17 cellular contexts compared by ENCODE assay signal in genomic region chr12:101619868-101620761, GRCh38. TPM values are rescaled to one million over a fixed set of nuclear protein-coding genes. Genes with fewer than 3 reads are reported as not detected.
DNase-seq lines count a peak whose midpoint lies in the region; ATAC-seq and TF ChIP-seq lines count a peak whose summit lies in the region.
"Had no signal": no experiment of that assay in that cellular context is flagged by ENCODE, and none has a peak within 500 bp of the region (broad histone marks: within the 10 kb centered on the region; RNA-seq: fewer than 3 reads in every experiment).

No MANE protein-coding gene starts in this region.

- H3K9me3 ChIP-seq in OCI-LY3 (ENCODE audit: insufficient read depth, low read length) (no peaks in the 10 kb centered on the region), prostate gland (no peaks in the 10 kb centered on the region)
- H3K9me3 ChIP-seq: SJSA1 had no signal

- no peak overlapping the region for H3K27ac ChIP-seq in OCI-LY3 (ENCODE audit: low read length)
- H3K27ac ChIP-seq in prostate gland: peak overlapping the region; percentile 79 to 84
- H3K27ac ChIP-seq: SJSA1 had no signal

- DNase-seq in Calu3 (no peak), NCI-H1417 (lab: John Stamatoyannopoulos, UW) (peak in 2 of 3 experiments; percentile 71 to 91), prostate gland (ENCODE audit: low spot score) (peak; percentile 70), putamen (ENCODE audit: low spot score) (no peak), T-helper 9 cell (no peak)
- DNase-seq in stimulated activated naive B cell treated with anti-CD40 and anti-IgM and Interleukin-4, amounts not matched to agents 10 μg/mL and 1 μg/mL and 100 μg/mL, for 72 hours: no peak
- DNase-seq: activated CD4-positive, alpha-beta T cell treated with anti-CD3 and anti-CD28 coated beads for 48 hours; activated T-cell treated with anti-CD3 and anti-CD28 coated beads for 4 hours; endodermal cell; KG1; left ventricle myocardium superior; NCI-H1436 treated with DMSO at 0.1 percent for 48 hours; stimulated activated CD4-positive, alpha-beta T cell treated with anti-CD3 and anti-CD28 coated beads, Interleukin-15, amount 100 ng/mL, for 24 hours had no signal

- TF ChIP-seq CTCF in Calu3 (IDR thresholded peaks at IDR 0.05; ENCODE audit: unreplicated experiment) (no peak), OCI-LY3 (IDR thresholded peaks at IDR 0.05; ENCODE audit: low read depth, low read length) (no peak), prostate gland (IDR thresholded peaks at IDR 0.05) (no peak)

- WGBS in prostate gland: 23% methylated on average over 6 of the region's 6 CpGs

- no peaks in the 10 kb centered on the region for H3K36me3 ChIP-seq in OCI-LY3 (replicated peaks; ENCODE audit: low read depth, low read length)
- H3K36me3 ChIP-seq in prostate gland: no peaks in the 10 kb centered on the region
- H3K36me3 ChIP-seq: SJSA1 had no signal

- no peaks in the 10 kb centered on the region for H4K20me1 ChIP-seq in OCI-LY3 (ENCODE audit: insufficient read depth, low read length)

- no peak overlapping the region for H2AFZ ChIP-seq in OCI-LY3 (ENCODE audit: low read depth, low read length)

- H3K4me2 ChIP-seq in OCI-LY3 (ENCODE audit: low read length): peak overlapping the region; percentile 45

- intact Hi-C loops in Calu3 (cut with micrococcal nuclease; ENCODE audit: unreplicated experiment): loop anchor here (5.0 kb wide), 2 partner anchors 48 to 77 kb away; partner anchors contain the start of gene CHPT1
- intact Hi-C loops in prostate gland (cut with DNase I): loop anchor here (5.0 kb wide), 1 partner anchor 77 kb away; the partner anchor contains the start of gene CHPT1

- peaks cover 68% of the 10 kb centered on the region for H3K27me3 ChIP-seq in OCI-LY3 (ENCODE audit: low read depth, low read length)
- no peaks in the 10 kb centered on the region for H3K27me3 ChIP-seq in prostate gland (replicated peaks; ENCODE audit: insufficient read depth)
- H3K27me3 ChIP-seq: SJSA1 had no signal

- CTCF ChIA-PET in Calu3 (lab: Charles Lee): interaction anchor here (1.5 kb wide), 1 partner anchor 12 kb away, joined by 3 read pairs; no protein-coding TSS in a partner anchor

- H3K4me3 ChIP-seq in OCI-LY3 (ENCODE audit: low read length) (no peak overlapping the region), prostate gland (peak overlapping the region in 1 of 2 donors; percentile 34)
- H3K4me3 ChIP-seq: SJSA1 had no signal

- H3K36me3 Mint-ChIP-seq in Calu3 (ENCODE audit: insufficient read depth, unreplicated experiment): peaks cover 10% of the 10 kb centered on the region
- H3K36me3 Mint-ChIP-seq in stimulated activated naive B cell treated with anti-CD40 and anti-IgM and Interleukin-4, amounts not matched to agents 10 μg/mL and 1 μg/mL and 100 μg/mL, for 72 hours: no peaks in the 10 kb centered on the region

- peak overlapping the region; percentile 71 for H3K27ac Mint-ChIP-seq in Calu3 (ENCODE audit: unreplicated experiment)
- no peak overlapping the region for H3K27ac Mint-ChIP-seq in stimulated activated naive B cell treated with anti-CD40 and anti-IgM and Interleukin-4, amounts not matched to agents 10 μg/mL and 1 μg/mL and 100 μg/mL, for 72 hours
- H3K27ac Mint-ChIP-seq: endodermal cell had no signal

- no peak for TF ChIP-seq POLR2A in prostate gland (IDR thresholded peaks at IDR 0.05)

- ATAC-seq in stimulated activated naive B cell treated with anti-CD40 and anti-IgM and Interleukin-4, amounts not matched to agents 10 μg/mL and 1 μg/mL and 100 μg/mL, for 72 hours (replicated peaks): no peak
- ATAC-seq: left ventricle myocardium superior had no signal

- no peak overlapping the region for H3K4me3 Mint-ChIP-seq in Calu3 (ENCODE audit: low read depth, unreplicated experiment)
- no peak overlapping the region for H3K4me3 Mint-ChIP-seq in stimulated activated naive B cell treated with anti-CD40 and anti-IgM and Interleukin-4, amounts not matched to agents 10 μg/mL and 1 μg/mL and 100 μg/mL, for 72 hours
- H3K4me3 Mint-ChIP-seq: endodermal cell had no signal

- H3K4me1 ChIP-seq in OCI-LY3 (ENCODE audit: low read length) (peaks cover 19% of the 10 kb centered on the region), prostate gland (replicated peaks) (peaks cover 3% of the 10 kb centered on the region)
- H3K4me1 ChIP-seq: SJSA1 had no signal

- BruUV-seq in Calu3 (replicated peaks; lab: Mats Ljungman, UMichigan): no TSS peak

- H3K9ac ChIP-seq in OCI-LY3 (ENCODE audit: low read length): no peak overlapping the region

- no peaks in the 10 kb centered on the region for H3K27me3 Mint-ChIP-seq in Calu3 (ENCODE audit: unreplicated experiment)
- no peaks in the 10 kb centered on the region for H3K27me3 Mint-ChIP-seq in stimulated activated naive B cell treated with anti-CD40 and anti-IgM and Interleukin-4, amounts not matched to agents 10 μg/mL and 1 μg/mL and 100 μg/mL, for 72 hours

- no peaks in the 10 kb centered on the region for H3K9me3 Mint-ChIP-seq in Calu3 (ENCODE audit: low read depth, unreplicated experiment)
- H3K9me3 Mint-ChIP-seq in stimulated activated naive B cell treated with anti-CD40 and anti-IgM and Interleukin-4, amounts not matched to agents 10 μg/mL and 1 μg/mL and 100 μg/mL, for 72 hours: no peaks in the 10 kb centered on the region
- H3K9me3 Mint-ChIP-seq: endodermal cell had no signal

- peaks cover 38% of the 10 kb centered on the region for H3K4me1 Mint-ChIP-seq in Calu3 (ENCODE audit: low read depth, unreplicated experiment)
- H3K4me1 Mint-ChIP-seq in stimulated activated naive B cell treated with anti-CD40 and anti-IgM and Interleukin-4, amounts not matched to agents 10 μg/mL and 1 μg/mL and 100 μg/mL, for 72 hours: peaks cover 8 to 35% of the 10 kb centered on the region in 2 donors
- H3K4me1 Mint-ChIP-seq: endodermal cell had no signal

- H3K79me2 ChIP-seq in OCI-LY3 (ENCODE audit: low read length): no peaks in the 10 kb centered on the region

RNA-seq across cellular contexts. Expression of gene MYBPC1, which starts 25.3 kb away (rescaled TPM):
- not detected in 2 replicates for total RNA-seq in Calu3 (2022)
- total RNA-seq in prostate gland: 100 to 1,000 TPM; 171 to 302 TPM
- total RNA-seq: Daoy, endodermal cell, posterior vena cava, SJSA1 had no signal

Comparison
In these comparisons a context has a peak if more than half of its experiments do, and no peak if none do; other contexts are left out.
1. DNase-seq: peak in NCI-H1417 (2 of 3) and prostate gland (single experiment); none in Calu3 (single experiment), putamen (single experiment), stimulated activated naive B cell treated with anti-CD40 and anti-IgM and Interleukin-4, amounts not matched to agents 10 μg/mL and 1 μg/mL and 100 μg/mL, for 72 hours (single experiment) and T-helper 9 cell (single experiment).
2. RNA of gene MYBPC1, which starts 25.3 kb away (total RNA-seq): 171 to 302 TPM in prostate gland; not detected in Calu3; every median in the first group is over 100 times any median in the second.